8 cellular contexts compared by ENCODE assay signal in genomic region chr4:47839259-47839658, GRCh38. TPM values are rescaled to one million over a fixed set of nuclear protein-coding genes. Genes with fewer than 3 reads are reported as not detected.
A peak's percentile ranks its signal among the peaks of the same experiment; 100 is the strongest.
DNase-seq lines count a peak whose midpoint lies in the region; ATAC-seq and TF ChIP-seq lines count a peak whose summit lies in the region.

No MANE protein-coding gene starts in this region.

- peaks cover under 1% of the 10 kb centered on the region for H3K27me3 Mint-ChIP-seq in CD4-positive, alpha-beta T cell
- H3K27me3 Mint-ChIP-seq in T-helper 17 cell, result no peaks in the 10 kb centered on the region

- CTCF ChIA-PET in CD4-positive, alpha-beta T cell (lab: Charles Lee), result interaction anchor here (0.7 to 1.3 kb wide), 3 partner anchors 9 to 134 kb away, joined by 3 to 5 read pairs (median 3); no protein-coding TSS in a partner anchor

- ATAC-seq in CD4-positive, alpha-beta T cell (ENCODE audit: poor library complexity), result peak; percentile 47
- ATAC-seq in GM18870 (IDR thresholded peaks at IDR 0.05; ENCODE audit: unreplicated experiment) (peak; percentile 80), HG03039 (IDR thresholded peaks at IDR 0.05; ENCODE audit: unreplicated experiment) (peak; percentile 66), T-helper 17 cell (peak; percentile 80), foreskin keratinocyte (peak; percentile 6)

- H3K9me3 Mint-ChIP-seq in CD4-positive, alpha-beta T cell, result no peaks in the 10 kb centered on the region

- intact Hi-C loops in CD4-positive, alpha-beta T cell (cut with DNase I, micrococcal nuclease), result loop anchor here (1.0 to 5.0 kb wide), 2 partner anchors 142 to 153 kb away; no protein-coding TSS in a partner anchor

- no peaks in the 10 kb centered on the region for H3K9me3 ChIP-seq in CD4-positive, alpha-beta T cell (ENCODE audit: control insufficient read depth, low read length)
- H3K9me3 ChIP-seq in T-helper 17 cell (ENCODE audit: control insufficient read depth, low read length, poor library complexity, severe bottlenecking), result no peaks in the 10 kb centered on the region

- peak overlapping the region; percentile 68 for H3K27ac Mint-ChIP-seq in CD4-positive, alpha-beta T cell
- peak overlapping the region; percentile 54 for H3K27ac Mint-ChIP-seq in T-helper 17 cell

- no peak overlapping the region for H3K27ac ChIP-seq in CD4-positive, alpha-beta T cell (ENCODE audit: low read depth, low read length)
- H3K27ac ChIP-seq in foreskin keratinocyte, result no peak overlapping the region

- peak overlapping the region; percentile 66 for H3K4me3 Mint-ChIP-seq in CD4-positive, alpha-beta T cell
- H3K4me3 Mint-ChIP-seq in T-helper 17 cell, result peak overlapping the region; percentile 3

- peaks cover 34% of the 10 kb centered on the region for H3K4me1 Mint-ChIP-seq in CD4-positive, alpha-beta T cell (ENCODE audit: low read depth)
- peaks cover 19% of the 10 kb centered on the region for H3K4me1 Mint-ChIP-seq in T-helper 17 cell

- POLR2A ChIA-PET in CD4-positive, alpha-beta T cell (lab: Charles Lee), result interaction anchor here (1.0 kb wide), 1 partner anchor 73 kb away, joined by 3 read pairs; no protein-coding TSS in a partner anchor

- no peaks in the 10 kb centered on the region for H3K27me3 ChIP-seq in CD4-positive, alpha-beta T cell (ENCODE audit: control insufficient read depth, insufficient read depth, low read length)
- H3K27me3 ChIP-seq in foreskin keratinocyte, result no peaks in the 10 kb centered on the region

- no peaks in the 10 kb centered on the region for H3K4me1 ChIP-seq in foreskin keratinocyte

- peaks cover 10% of the 10 kb centered on the region for H3K36me3 Mint-ChIP-seq in CD4-positive, alpha-beta T cell (ENCODE audit: low read depth)
- peaks cover 5% of the 10 kb centered on the region for H3K36me3 Mint-ChIP-seq in T-helper 17 cell (ENCODE audit: low read depth)

- peak in 1 of 10 experiments; percentile 10 for DNase-seq in CD4-positive, alpha-beta T cell
- DNase-seq in T-helper 17 cell (peak in 1 of 3 donors; percentile 21), foreskin keratinocyte (peak in 1 of 2 donors; percentile 30), NCI-H2227 (lab: John Stamatoyannopoulos, UW; ENCODE audit: unreplicated experiment) (no peak), mucosa of gallbladder (ENCODE audit: low spot score) (no peak)
- DNase-seq in stimulated activated CD4-positive, alpha-beta T cell treated with anti-CD3 and anti-CD28 coated beads, TNF-alpha, amount 100 ng/mL, for 48 hours (ENCODE audit: low read depth in 3 of 3), result peak; percentile 43 to 63 (median 49)

- peak; percentile 50 for TF ChIP-seq CTCF in CD4-positive, alpha-beta T cell (IDR thresholded peaks at IDR 0.05)
- TF ChIP-seq CTCF in foreskin keratinocyte (conservative IDR thresholded peaks at IDR 0.05), result peak; percentile 45

RNA-seq across cellular contexts. Expression of gene CORIN, which starts 1.4 kb away (rescaled TPM):
- total RNA-seq in CD4-positive, alpha-beta T cell, result under 1 TPM in 1 of 2 experiments, not detected in 1; 0.14 TPM
- total RNA-seq in T-helper 17 cell (under 1 TPM; 0.07 to 0.26 TPM), foreskin keratinocyte (0.04 TPM in 1 of 2 replicates, not detected in the other), mucosa of gallbladder (6.6 TPM)
- polyA plus RNA-seq in foreskin keratinocyte, result 0.02 TPM in 1 of 2 replicates, not detected in the other

Comparison
In these comparisons a context has a peak if more than half of its experiments do, and no peak if none do; other contexts are left out.
1. ATAC-seq: peak in every context shown above with its lines; median percentile 80 in GM18870; 80 in T-helper 17 cell; 66 in HG03039; 47 in CD4-positive, alpha-beta T cell; 6 in foreskin keratinocyte.
2. DNase-seq: peak in stimulated activated CD4-positive, alpha-beta T cell treated with anti-CD3 and anti-CD28 coated beads, TNF-alpha, amount 100 ng/mL, for 48 hours (3 of 3); none in NCI-H2227 (single experiment) and mucosa of gallbladder (single experiment).